In genomic region chr2:124325667-124326425, GRCh38 we compare ENCODE assay signal across 13 cellular contexts.
A peak's percentile ranks its signal among the peaks of the same experiment; 100 is the strongest.
DNase-seq lines count a peak whose midpoint lies in the region; ATAC-seq and TF ChIP-seq lines count a peak whose summit lies in the region.
"Had no signal": no experiment of that assay in that cellular context is flagged by ENCODE, and none has a peak within 500 bp of the region (broad histone marks: within the 10 kb centered on the region; RNA-seq: fewer than 3 reads in every experiment).

No MANE protein-coding gene starts in this region.

- POLR2A ChIA-PET in HEK293T (lab: Yijun Ruan, JAX), result no interaction called here
- POLR2A ChIA-PET in OCI-LY7 (lab: Charles Lee), result interaction anchor here (1.0 kb wide), 1 partner anchor 582 kb away, joined by 3 read pairs; no protein-coding TSS in a partner anchor

- H3K27me3 Mint-ChIP-seq in natural killer cell treated with Interleukin-12 subunit alpha and Interleukin-12 subunit beta and Interleukin-15 and Interleukin-18, amount 100 ng/mL, for 72 hours, result no peaks in the 10 kb centered on the region

- no peaks in the 10 kb centered on the region for H3K9me3 ChIP-seq in OCI-LY7 (ENCODE audit: low read length)
- H3K9me3 ChIP-seq in mucosa of descending colon, result no peaks in the 10 kb centered on the region
- H3K9me3 ChIP-seq: left lung had no signal

- H2AFZ ChIP-seq in OCI-LY7 (ENCODE audit: low read length), result no peak overlapping the region
- H2AFZ ChIP-seq: parathyroid adenoma had no signal

- H3K79me2 ChIP-seq in OCI-LY7 (ENCODE audit: insufficient read depth, low read depth, low read length), result no peaks in the 10 kb centered on the region
- H3K79me2 ChIP-seq: parathyroid adenoma had no signal

- H3K9me3 Mint-ChIP-seq in natural killer cell treated with Interleukin-12 subunit alpha and Interleukin-12 subunit beta and Interleukin-15 and Interleukin-18, amount 100 ng/mL, for 72 hours, result peaks cover 14% of the 10 kb centered on the region

- H3K4me1 Mint-ChIP-seq in natural killer cell treated with Interleukin-12 subunit alpha and Interleukin-12 subunit beta and Interleukin-15 and Interleukin-18, amount 100 ng/mL, for 72 hours (ENCODE audit: low read depth in 2 of 2), result no peaks in the 10 kb centered on the region
- H3K4me1 Mint-ChIP-seq: CD14-positive monocyte had no signal

- ATAC-seq in foreskin keratinocyte (no peak), mucosa of descending colon (no peak), HG03432 (IDR thresholded peaks at IDR 0.05; ENCODE audit: unreplicated experiment) (no peak)
- no peak for ATAC-seq in natural killer cell treated with Interleukin-12 subunit alpha and Interleukin-12 subunit beta and Interleukin-15 and Interleukin-18, amount 100 ng/mL, for 72 hours
- ATAC-seq: left lung had no signal

- intact Hi-C loops in OCI-LY7 (cut with micrococcal nuclease; ENCODE audit: unreplicated experiment) (no loop called here), mucosa of descending colon (cut with DNase I, micrococcal nuclease) (no loop called here)

- CTCF ChIA-PET in HEK293T (lab: Yijun Ruan, JAX) (interaction anchor here (0.8 kb wide), 1 partner anchor 11 kb away, joined by 3 read pairs; no protein-coding TSS in a partner anchor), OCI-LY7 (lab: Charles Lee; ENCODE audit: unreplicated experiment) (no interaction called here)

- H3K9me2 ChIP-seq in OCI-LY7 (ENCODE audit: insufficient read depth, low read length), result no peaks in the 10 kb centered on the region

- BruUV-seq in OCI-LY7 (replicated peaks; lab: Mats Ljungman, UMichigan), result no TSS peak

- H3K4me3 ChIP-seq in AG09309 (ENCODE audit: control insufficient read depth, low read depth, low read length) (no peak overlapping the region), OCI-LY7 (ENCODE audit: low read depth, low read length, poor library complexity, severe bottlenecking) (no peak overlapping the region), mucosa of descending colon (no peak overlapping the region)
- H3K4me3 ChIP-seq: left lung had no signal

- H3K4me1 ChIP-seq in OCI-LY7 (ENCODE audit: insufficient read depth, low read length, poor library complexity, severe bottlenecking), result no peaks in the 10 kb centered on the region
- no peaks in the 10 kb centered on the region for H3K4me1 ChIP-seq in foreskin keratinocyte
- no peaks in the 10 kb centered on the region for H3K4me1 ChIP-seq in mucosa of descending colon (ENCODE audit: low read depth)
- H3K4me1 ChIP-seq: left lung, parathyroid adenoma had no signal

- H3K36me3 Mint-ChIP-seq in natural killer cell treated with Interleukin-12 subunit alpha and Interleukin-12 subunit beta and Interleukin-15 and Interleukin-18, amount 100 ng/mL, for 72 hours, result no peaks in the 10 kb centered on the region
- H3K36me3 Mint-ChIP-seq: CD14-positive monocyte had no signal

- DNase-seq in AG09309 (ENCODE audit: low read depth), result no peak
- DNase-seq in HEK293T (ENCODE audit: extremely low spot score), result peak; percentile 8
- no peak for DNase-seq in OCI-LY7 (ENCODE audit: low spot score)
- no peak for DNase-seq in foreskin keratinocyte
- no peak for DNase-seq in mucosa of descending colon
- DNase-seq in stimulated activated CD4-positive, alpha-beta T cell treated with anti-CD3 and anti-CD28 coated beads, Interleukin-4, amount 100 ng/mL, for 1 hour, result no peak
- no peak for DNase-seq in natural killer cell treated with Interleukin-12 subunit alpha and Interleukin-12 subunit beta and Interleukin-15 and Interleukin-18, amount 100 ng/mL, for 72 hours (ENCODE audit: low spot score)
- DNase-seq: H7; left lung; stimulated activated CD4-positive, alpha-beta T cell treated with anti-CD3 and anti-CD28 coated beads, Interleukin-4, amount 100 ng/mL, for 4 hours had no signal

- H4K20me1 ChIP-seq in OCI-LY7 (ENCODE audit: insufficient read depth, low read length), result no peaks in the 10 kb centered on the region

- TF ChIP-seq CTCF in AG09309 (IDR thresholded peaks at IDR 0.05; ENCODE audit: control insufficient read depth, insufficient read depth, low read depth, low read length, missing control alignments) (peak; percentile 3), OCI-LY7 (conservative IDR thresholded peaks at IDR 0.05; ENCODE audit: low read length) (peak; percentile 59), foreskin keratinocyte (conservative IDR thresholded peaks at IDR 0.05) (peak; percentile 20), mucosa of descending colon (IDR thresholded peaks at IDR 0.05) (no peak)

- H3K27ac ChIP-seq in OCI-LY7 (ENCODE audit: low read depth, low read length, poor library complexity, severe bottlenecking) (no peak overlapping the region), foreskin keratinocyte (no peak overlapping the region)
- H3K27ac ChIP-seq: left lung, parathyroid adenoma had no signal

- H3K36me3 ChIP-seq in OCI-LY7 (ENCODE audit: insufficient read depth, low read length), result no peaks in the 10 kb centered on the region
- H3K36me3 ChIP-seq in mucosa of descending colon (ENCODE audit: low read depth), result no peaks in the 10 kb centered on the region
- H3K36me3 ChIP-seq: left lung had no signal

- H3K27ac Mint-ChIP-seq in natural killer cell treated with Interleukin-12 subunit alpha and Interleukin-12 subunit beta and Interleukin-15 and Interleukin-18, amount 100 ng/mL, for 72 hours, result no peak overlapping the region
- H3K27ac Mint-ChIP-seq: CD14-positive monocyte had no signal

- no peak overlapping the region for H3K4me2 ChIP-seq in OCI-LY7 (ENCODE audit: low read length)

- H3K27me3 ChIP-seq in foreskin keratinocyte, result no peaks in the 10 kb centered on the region
- H3K27me3 ChIP-seq: left lung had no signal

- no peak overlapping the region for H3K4me3 Mint-ChIP-seq in natural killer cell treated with Interleukin-12 subunit alpha and Interleukin-12 subunit beta and Interleukin-15 and Interleukin-18, amount 100 ng/mL, for 72 hours
- H3K4me3 Mint-ChIP-seq: CD14-positive monocyte had no signal

TF ChIP-seq in HEK293T, 16 proteins besides CTCF, POLR2A, EP300 and RAD21:
- TF ChIP-seq L3MBTL2 (conservative IDR thresholded peaks at IDR 0.05) (no peak), ARNT (IDR thresholded peaks at IDR 0.05) (no peak), PKNOX1 (IDR thresholded peaks at IDR 0.05) (no peak), NFRKB (IDR thresholded peaks at IDR 0.05) (no peak), FOXM1 (IDR thresholded peaks at IDR 0.05; ENCODE audit: borderline replicate concordance) (no peak), FOXK2 (IDR thresholded peaks at IDR 0.05) (no peak), SP1 (IDR thresholded peaks at IDR 0.05) (no peak), FOXA1 (IDR thresholded peaks at IDR 0.05) (no peak), TARDBP (IDR thresholded peaks at IDR 0.05) (no peak), SUZ12 (IDR thresholded peaks at IDR 0.05) (no peak), ZNF384 (IDR thresholded peaks at IDR 0.05) (no peak), LEF1 (IDR thresholded peaks at IDR 0.05; ENCODE audit: borderline replicate concordance) (no peak), ELF4 (IDR thresholded peaks at IDR 0.05) (no peak), HDGF (IDR thresholded peaks at IDR 0.05; ENCODE audit: borderline replicate concordance) (no peak), BHLHE40 (IDR thresholded peaks at IDR 0.05; ENCODE audit: borderline replicate concordance) (no peak), CTBP1 (IDR thresholded peaks at IDR 0.05; ENCODE audit: borderline replicate concordance) (no peak)
